In the genomic region with DNA sequence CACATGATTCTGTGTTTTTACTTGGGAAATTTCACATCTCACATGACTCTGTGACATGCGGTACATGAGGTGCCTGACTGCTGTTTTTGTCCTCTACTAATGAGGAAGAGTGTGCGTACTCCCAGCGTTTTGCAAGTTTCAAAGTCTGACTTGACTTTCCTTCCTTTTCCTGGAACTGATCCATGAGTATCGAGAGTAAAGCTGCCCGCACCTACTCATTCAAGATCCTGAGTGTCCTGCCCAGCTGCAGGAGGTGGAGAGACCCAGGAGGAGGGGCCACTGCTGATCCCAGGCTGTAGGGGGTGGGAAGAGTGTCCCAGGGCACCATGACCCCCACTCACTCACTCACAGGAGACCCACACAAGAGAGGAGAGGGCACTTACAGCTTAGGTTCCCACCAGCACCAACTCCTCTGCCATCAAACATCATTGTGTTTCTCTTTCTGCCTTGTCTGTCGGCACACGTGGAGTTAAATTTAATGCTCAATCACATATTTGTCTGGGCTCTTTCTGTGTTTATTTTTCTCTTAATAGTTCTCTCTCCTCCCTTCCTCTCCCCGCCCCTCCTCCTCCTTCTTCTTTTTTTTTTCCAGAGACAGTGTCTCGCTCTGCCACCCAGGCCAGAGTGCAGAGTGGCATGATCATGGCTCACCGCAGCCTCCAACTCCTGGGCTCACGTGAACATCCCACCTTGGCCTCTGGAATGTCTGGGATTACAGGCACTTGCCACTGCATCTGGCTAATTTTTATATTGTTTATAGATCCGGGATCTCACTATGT, we compare ENCODE assay signal across 11 cellular contexts. TPM values are rescaled to one million over a fixed set of nuclear protein-coding genes. Genes with fewer than 3 reads are reported as not detected.
DNase-seq lines count a peak whose midpoint lies in the region; ATAC-seq and TF ChIP-seq lines count a peak whose summit lies in the region.
"Had no signal": no experiment of that assay in that cellular context is flagged by ENCODE, and none has a peak within 500 bp of the region (broad histone marks: within the 10 kb centered on the region; RNA-seq: fewer than 3 reads in every experiment).

No MANE protein-coding gene starts in this region.

- H3K4me1 ChIP-seq in body of pancreas, result peaks cover 30% of the 10 kb centered on the region
- H3K4me1 ChIP-seq in skeletal muscle satellite cell (ENCODE audit: control insufficient read depth, insufficient read depth, low read length), result peaks cover 35% of the 10 kb centered on the region

- H3K4me1 Mint-ChIP-seq in mesothelial cell of epicardium, result peaks cover 6% of the 10 kb centered on the region

- H3K27me3 ChIP-seq in body of pancreas (no peaks in the 10 kb centered on the region), skeletal muscle satellite cell (ENCODE audit: control insufficient read depth, insufficient read depth, low read length) (no peaks in the 10 kb centered on the region)

- no peaks in the 10 kb centered on the region for H3K36me3 Mint-ChIP-seq in mesothelial cell of epicardium

- ATAC-seq in body of pancreas (peak; percentile 49), HG03442 (IDR thresholded peaks at IDR 0.05; ENCODE audit: unreplicated experiment) (no peak)
- ATAC-seq: activated CD4-positive, alpha-beta T cell treated with anti-CD3 and anti-CD28 coated beads for 36 hours had no signal

- TF ChIP-seq CTCF in body of pancreas (IDR thresholded peaks at IDR 0.05) (no peak), mesothelial cell of epicardium (IDR thresholded peaks at IDR 0.05; ENCODE audit: unreplicated experiment) (no peak)

- H3K9me3 ChIP-seq in body of pancreas, result no peaks in the 10 kb centered on the region
- H3K9me3 ChIP-seq in skeletal muscle satellite cell (replicated peaks; ENCODE audit: low read length), result no peaks in the 10 kb centered on the region

- H3K4me3 Mint-ChIP-seq in mesothelial cell of epicardium, result no peak overlapping the region
- H3K4me3 Mint-ChIP-seq: activated CD4-positive, alpha-beta T cell treated with anti-CD3 and anti-CD28 coated beads for 36 hours had no signal

- H3K27me3 Mint-ChIP-seq in mesothelial cell of epicardium (ENCODE audit: low read depth), result peaks cover 66% of the 10 kb centered on the region

- no peak for TF ChIP-seq POLR2A in body of pancreas (IDR thresholded peaks at IDR 0.05)

- no peak overlapping the region for H3K9ac ChIP-seq in skeletal muscle satellite cell (ENCODE audit: low read depth, low read length)

- intact Hi-C loops in body of pancreas (cut with DNase I), result no loop called here

- H3K36me3 ChIP-seq in body of pancreas (replicated peaks in 1 of 2; ENCODE audit: insufficient read depth in 1 of 2, low read depth in 2 of 2) (no peaks in the 10 kb centered on the region), skeletal muscle satellite cell (ENCODE audit: insufficient read depth, low read length) (no peaks in the 10 kb centered on the region)

- H3K27ac Mint-ChIP-seq in mesothelial cell of epicardium, result no peak overlapping the region

- DNase-seq in Caki2 (ENCODE audit: low read depth), result peak; percentile 58
- peak; percentile 19 to 72 (median 34) for DNase-seq in body of pancreas
- DNase-seq in kidney tubule cell (ENCODE audit: low spot score), result peak; percentile 50
- no peak for DNase-seq in mesothelial cell of epicardium (ENCODE audit: low spot score in 2 of 2, unreplicated experiment in 2 of 2)
- no peak for DNase-seq in ecto neural progenitor cell (ENCODE audit: low spot score)
- no peak for DNase-seq in stimulated activated CD4-positive, alpha-beta T cell treated with anti-CD3 and anti-CD28 coated beads, Interleukin-12 subunit alpha, Interleukin-12 subunit beta, amount 100 ng/mL, for 4 hours
- DNase-seq: activated CD4-positive, alpha-beta T cell treated with anti-CD3 and anti-CD28 coated beads for 36 hours; RPMI8226 had no signal

- no peak overlapping the region for H3K4me3 ChIP-seq in body of pancreas
- no peak overlapping the region for H3K4me3 ChIP-seq in skeletal muscle satellite cell (ENCODE audit: low read length)

- H3K27ac ChIP-seq in body of pancreas, result peak overlapping the region in 3 of 4 donors; percentile 48 to 78 (median 62)

- 8% methylated on average over 11 to 12 of the region's 12 CpGs for WGBS in body of pancreas, 2 donors

- H3K9me3 Mint-ChIP-seq in mesothelial cell of epicardium, result peaks cover 5% of the 10 kb centered on the region

- H3K4me2 ChIP-seq in skeletal muscle satellite cell (ENCODE audit: low read length), result peak overlapping the region; percentile 37

- in situ Hi-C loops in Caki2 (cut with HindIII; ENCODE audit: low pct_unique_long_range_greater_than_20kb, low sequenced_read_pairs), result no loop called here

RNA-seq across cellular contexts. Expression of a gene that starts 1.6 kb away (rescaled TPM):
- not detected in 2 replicates for total RNA-seq in Caki2 (2014; rRNA removed; shearing (Covaris generic); ENCODE audit: low replicate concordance)
- total RNA-seq in body of pancreas (1 to 10 TPM in 1 of 2 donors, not detected in 1; 1.3 TPM), mesothelial cell of epicardium (not detected in 3 replicates)
- 0.22 TPM in 1 of 2 replicates, not detected in the other for total RNA-seq in skeletal muscle satellite cell (2012; rRNA removed)

RNA-seq across cellular contexts. Expression of a gene that starts 34.7 kb away (rescaled TPM):
- total RNA-seq in Caki2 (2014; rRNA removed; shearing (Covaris generic); ENCODE audit: low replicate concordance), result not detected in 2 replicates
- total RNA-seq in body of pancreas, result under 1 TPM in 1 of 2 donors, not detected in 1; 0.78 TPM
- not detected in 2 replicates for total RNA-seq in skeletal muscle satellite cell (2012; rRNA removed)
- total RNA-seq in mesothelial cell of epicardium, result not detected in 3 replicates
- total RNA-seq: glomerular endothelial cell had no signal

RNA-seq across cellular contexts. Expression of a gene that starts 51.6 kb away (rescaled TPM):
- total RNA-seq in Caki2 (2014; rRNA removed; shearing (Covaris generic); ENCODE audit: low replicate concordance), result not detected in 2 replicates
- total RNA-seq in body of pancreas (1 to 10 TPM; 1.8 to 7.9 TPM), mesothelial cell of epicardium (not detected in 3 replicates)
- not detected in 2 replicates for total RNA-seq in skeletal muscle satellite cell (2012; rRNA removed)
- total RNA-seq: glomerular endothelial cell had no signal

RNA-seq across cellular contexts. Expression of a gene that starts 59.2 kb away (rescaled TPM):
- total RNA-seq in Caki2 (2014; rRNA removed; shearing (Covaris generic); ENCODE audit: low replicate concordance), result not detected in 2 replicates
- total RNA-seq in body of pancreas, result 1 to 10 TPM; 8.8 to 8.9 TPM
- not detected in 2 replicates for total RNA-seq in skeletal muscle satellite cell (2012; rRNA removed)
- not detected in 3 replicates for total RNA-seq in mesothelial cell of epicardium
- total RNA-seq: activated CD4-positive, alpha-beta T cell treated with anti-CD3 and anti-CD28 coated beads for 36 hours; glomerular endothelial cell had no signal

Comparison
In these comparisons a context has a peak if more than half of its experiments do, and no peak if none do; other contexts are left out.
1. DNase-seq: peak in Caki2 (single experiment), body of pancreas (4 of 4) and kidney tubule cell (single experiment); none in mesothelial cell of epicardium (0 of 2), ecto neural progenitor cell (single experiment) and stimulated activated CD4-positive, alpha-beta T cell treated with anti-CD3 and anti-CD28 coated beads, Interleukin-12 subunit alpha, Interleukin-12 subunit beta, amount 100 ng/mL, for 4 hours (single experiment).